Comparison of ENCODE assay signal across 1 cellular context in the genomic region with DNA sequence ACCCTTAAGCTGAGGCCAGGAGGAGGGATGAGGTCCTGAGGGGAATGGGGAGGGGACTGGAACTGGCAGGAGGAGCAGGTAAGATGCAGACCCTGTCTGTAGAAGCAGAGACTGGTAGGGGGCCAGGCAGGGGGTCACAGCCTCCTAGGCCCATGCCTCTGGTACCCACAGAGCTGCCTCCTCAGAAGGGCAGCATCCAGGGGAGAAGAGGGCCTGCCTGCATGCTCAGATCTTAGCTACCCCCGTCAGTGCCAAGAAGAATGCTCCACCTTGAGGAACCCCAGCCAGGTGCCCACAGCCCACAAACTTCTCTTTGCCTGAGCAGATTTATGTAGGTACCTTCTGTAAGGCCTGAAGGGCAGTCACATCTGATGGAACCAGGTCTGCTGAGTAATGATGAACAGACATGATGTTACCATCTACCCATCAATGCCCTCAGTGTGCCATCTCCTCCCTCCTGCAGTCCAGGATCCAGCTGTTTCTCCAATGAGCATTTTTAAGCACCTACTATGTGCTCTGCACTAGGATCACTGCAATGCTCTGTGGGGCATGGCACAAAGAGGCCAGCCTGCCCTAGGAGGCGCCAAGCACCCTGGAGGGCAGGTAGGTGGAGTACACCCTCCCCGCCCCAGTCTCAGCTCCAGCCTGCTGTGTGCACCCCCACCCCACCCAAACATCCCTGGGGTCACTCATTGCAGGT.
TF ChIP-seq lines count a peak whose summit lies in the region.

No MANE protein-coding gene starts in this region.

TF ChIP-seq in IMR-90, 13 proteins besides CTCF, POLR2A, EP300 and RAD21:
- TF ChIP-seq MAFK (IDR thresholded peaks at IDR 0.05; ENCODE audit: low read depth, low read length): no peak
- no peak for TF ChIP-seq BHLHE40 (IDR thresholded peaks at IDR 0.05; ENCODE audit: low read depth, low read length)
- TF ChIP-seq SMC3 (IDR thresholded peaks at IDR 0.05; ENCODE audit: low read depth, low read length): no peak
- TF ChIP-seq, protein P1, sequence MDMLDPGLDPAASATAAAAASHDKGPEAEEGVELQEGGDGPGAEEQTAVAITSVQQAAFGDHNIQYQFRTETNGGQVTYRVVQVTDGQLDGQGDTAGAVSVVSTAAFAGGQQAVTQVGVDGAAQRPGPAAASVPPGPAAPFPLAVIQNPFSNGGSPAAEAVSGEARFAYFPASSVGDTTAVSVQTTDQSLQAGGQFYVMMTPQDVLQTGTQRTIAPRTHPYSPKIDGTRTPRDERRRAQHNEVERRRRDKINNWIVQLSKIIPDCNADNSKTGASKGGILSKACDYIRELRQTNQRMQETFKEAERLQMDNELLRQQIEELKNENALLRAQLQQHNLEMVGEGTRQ (IDR thresholded peaks at IDR 0.05; ENCODE audit: low read depth, low read length): no peak
- TF ChIP-seq, protein P2, sequence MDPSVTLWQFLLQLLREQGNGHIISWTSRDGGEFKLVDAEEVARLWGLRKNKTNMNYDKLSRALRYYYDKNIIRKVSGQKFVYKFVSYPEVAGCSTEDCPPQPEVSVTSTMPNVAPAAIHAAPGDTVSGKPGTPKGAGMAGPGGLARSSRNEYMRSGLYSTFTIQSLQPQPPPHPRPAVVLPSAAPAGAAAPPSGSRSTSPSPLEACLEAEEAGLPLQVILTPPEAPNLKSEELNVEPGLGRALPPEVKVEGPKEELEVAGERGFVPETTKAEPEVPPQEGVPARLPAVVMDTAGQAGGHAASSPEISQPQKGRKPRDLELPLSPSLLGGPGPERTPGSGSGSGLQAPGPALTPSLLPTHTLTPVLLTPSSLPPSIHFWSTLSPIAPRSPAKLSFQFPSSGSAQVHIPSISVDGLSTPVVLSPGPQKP (IDR thresholded peaks at IDR 0.05; ENCODE audit: borderline replicate concordance, low read depth, low read length): no peak
- TF ChIP-seq RCOR1 (IDR thresholded peaks at IDR 0.05; ENCODE audit: insufficient replicate concordance, low read length): no peak
- no peak for TF ChIP-seq RFX5 (IDR thresholded peaks at IDR 0.05; ENCODE audit: low read depth, low read length)
- no peak for TF ChIP-seq CHD1 (IDR thresholded peaks at IDR 0.05; ENCODE audit: low read depth, low read length)
- TF ChIP-seq FOS (IDR thresholded peaks at IDR 0.05; ENCODE audit: low read depth, low read length): no peak
- no peak for TF ChIP-seq MAZ (IDR thresholded peaks at IDR 0.05; ENCODE audit: borderline replicate concordance, low read depth, low read length)
- TF ChIP-seq NFE2L2 (IDR thresholded peaks at IDR 0.05; ENCODE audit: low read depth, low read length): no peak
- no peak for TF ChIP-seq MXI1 (IDR thresholded peaks at IDR 0.05; ENCODE audit: borderline replicate concordance, low read depth, low read length)
- TF ChIP-seq CEBPB (IDR thresholded peaks at IDR 0.05; ENCODE audit: low read depth, low read length): no peak
